In genomic region chr3:38630591-38630990, GRCh38 we compare ENCODE assay signal across 24 cellular contexts. TPM values are rescaled to one million over a fixed set of nuclear protein-coding genes. Genes with fewer than 3 reads are reported as not detected.
"Had no signal": no experiment of that assay in that cellular context is flagged by ENCODE, and none has a peak within 500 bp of the region (broad histone marks: within the 10 kb centered on the region; RNA-seq: fewer than 3 reads in every experiment).

No MANE protein-coding gene starts in this region.

- H3K27ac ChIP-seq: foreskin keratinocyte, hepatocyte, parathyroid adenoma, prostate gland, spleen, tibial nerve, upper lobe of right lung, vagina had no signal

- H3K36me3 ChIP-seq: prostate gland, spleen, upper lobe of right lung, vagina had no signal

- H2AFZ ChIP-seq: hepatocyte, parathyroid adenoma had no signal

- H3K4me1 ChIP-seq: foreskin keratinocyte, parathyroid adenoma, prostate gland, spleen, tibial nerve, upper lobe of right lung, vagina had no signal

- FAIRE-seq: colon, endothelial cell of umbilical vein, islet of Langerhans had no signal

- H3K27me3 Mint-ChIP-seq: stimulated activated naive CD8-positive, alpha-beta T cell treated with anti-CD3 and anti-CD28 coated beads, Interleukin-15, Interleukin-2, amounts not matched to agents 100 ng/mL and 50 ng/mL, for 24 hours had no signal

- H3K9me3 ChIP-seq: prostate gland, spleen, tibial nerve, upper lobe of right lung, vagina had no signal

- H3K9ac ChIP-seq: parathyroid adenoma had no signal

- H3K9me3 Mint-ChIP-seq: dendritic cell treated with granulocyte-macrophage colony-stimulating factor and Interleukin-4, amounts not matched to agents 40 ng/mL and 50 ng/mL, for 4 days; naive thymus-derived CD4-positive, alpha-beta T cell; neural crest cell; stimulated activated naive CD8-positive, alpha-beta T cell treated with anti-CD3 and anti-CD28 coated beads, Interleukin-15, Interleukin-2, amounts not matched to agents 100 ng/mL and 50 ng/mL, for 24 hours had no signal

- H3K4me2 ChIP-seq: hepatocyte had no signal

- H3K36me3 Mint-ChIP-seq: naive thymus-derived CD4-positive, alpha-beta T cell; stimulated activated memory B cell treated with anti-CD40 and anti-IgM and Interleukin-4, amounts not matched to agents 10 μg/mL and 1 μg/mL and 100 μg/mL, for 72 hours had no signal

- H3K27ac Mint-ChIP-seq: dendritic cell treated with granulocyte-macrophage colony-stimulating factor and Interleukin-4, amounts not matched to agents 40 ng/mL and 50 ng/mL, for 4 days; naive thymus-derived CD4-positive, alpha-beta T cell; stimulated activated memory B cell treated with anti-CD40 and anti-IgM and Interleukin-4, amounts not matched to agents 10 μg/mL and 1 μg/mL and 100 μg/mL, for 72 hours; stimulated activated naive CD8-positive, alpha-beta T cell treated with anti-CD3 and anti-CD28 coated beads, Interleukin-15, Interleukin-2, amounts not matched to agents 100 ng/mL and 50 ng/mL, for 24 hours had no signal

- H3K4me3 Mint-ChIP-seq: dendritic cell treated with granulocyte-macrophage colony-stimulating factor and Interleukin-4, amounts not matched to agents 40 ng/mL and 50 ng/mL, for 4 days; naive thymus-derived CD4-positive, alpha-beta T cell; neural crest cell; stimulated activated memory B cell treated with anti-CD40 and anti-IgM and Interleukin-4, amounts not matched to agents 10 μg/mL and 1 μg/mL and 100 μg/mL, for 72 hours; stimulated activated naive CD8-positive, alpha-beta T cell treated with anti-CD3 and anti-CD28 coated beads, Interleukin-15, Interleukin-2, amounts not matched to agents 100 ng/mL and 50 ng/mL, for 24 hours had no signal

- DNase-seq: cerebellar nuclear complex; erythroblast; foreskin keratinocyte; head of caudate nucleus; naive thymus-derived CD4-positive, alpha-beta T cell; occipital lobe; spleen; stimulated activated CD4-positive, alpha-beta T cell treated with anti-CD3 and anti-CD28 coated beads, Interleukin-15, amount 100 ng/mL, for 24 hours; stimulated activated CD4-positive, alpha-beta T cell treated with anti-CD3 and anti-CD28 coated beads, Interleukin-1b, Interleukin-23, amount 100 ng/mL, for 48 hours; stimulated activated CD4-positive, alpha-beta T cell treated with anti-CD3 and anti-CD28 coated beads, Interleukin-4, amount 100 ng/mL, for 24 hours; upper lobe of right lung had no signal

- H3K27me3 ChIP-seq: hepatocyte, tibial nerve, vagina had no signal

- H3K79me2 ChIP-seq: hepatocyte, parathyroid adenoma had no signal

- H3K4me3 ChIP-seq: hepatocyte, prostate gland, spleen, tibial nerve, upper lobe of right lung, vagina had no signal

RNA-seq across cellular contexts. Expression of gene SCN5A, which starts 18.9 kb away (rescaled TPM):
- total RNA-seq: mononuclear cell had no signal
- polyA plus RNA-seq: naive thymus-derived CD4-positive, alpha-beta T cell had no signal
